ENCODE assay signal across 19 cellular contexts in genomic region chr9:120557205-120557604, GRCh38. TPM values are rescaled to one million over a fixed set of nuclear protein-coding genes. Genes with fewer than 3 reads are reported as not detected.
A peak's percentile ranks its signal among the peaks of the same experiment; 100 is the strongest.
DNase-seq lines count a peak whose midpoint lies in the region; ATAC-seq, FAIRE-seq and TF ChIP-seq lines count a peak whose summit lies in the region.
"Had no signal": no experiment of that assay in that cellular context is flagged by ENCODE, and none has a peak within 500 bp of the region (broad histone marks: within the 10 kb centered on the region; RNA-seq: fewer than 3 reads in every experiment).

No MANE protein-coding gene starts in this region.

- peaks cover 5% of the 10 kb centered on the region for H3K4me1 Mint-ChIP-seq in activated naive CD4-positive, alpha-beta T cell treated with anti-CD3 and anti-CD28 coated beads for 36 hours (ENCODE audit: low read depth)
- H3K4me1 Mint-ChIP-seq: GM23338 had no signal

- H3K9me2 ChIP-seq in Loucy (replicated peaks; ENCODE audit: low read depth, low read length), result no peaks in the 10 kb centered on the region

- H3K9me3 Mint-ChIP-seq in activated naive CD4-positive, alpha-beta T cell treated with anti-CD3 and anti-CD28 coated beads for 36 hours, result no peaks in the 10 kb centered on the region
- H3K9me3 Mint-ChIP-seq: CD4-positive, alpha-beta memory T cell; GM23338; HFFc6 had no signal

- WGBS in right lobe of liver (ENCODE audit: insufficient coverage, low coverage, low lambda C conversion rate, missing lambda C conversion rate), result 42% methylated on average over 1 of the region's 2 CpGs

- H3K27me3 ChIP-seq in Loucy (ENCODE audit: insufficient read depth, low read length, poor library complexity, severe bottlenecking) (no peaks in the 10 kb centered on the region), right lobe of liver (no peaks in the 10 kb centered on the region), gastrocnemius medialis (no peaks in the 10 kb centered on the region)

- DNase-seq in H54 (ENCODE audit: insufficient read length, low spot score) (no peak), right lobe of liver (peak in 1 of 3 donors; percentile 54), gastrocnemius medialis (no peak), NCI-H226 (no peak), NCI-H2107 treated with DMSO at 0.1 percent for 48 hours (lab: John Stamatoyannopoulos, UW; ENCODE audit: unreplicated experiment) (no peak)
- no peak for DNase-seq in activated naive CD4-positive, alpha-beta T cell treated with anti-CD3 and anti-CD28 coated beads for 36 hours
- DNase-seq: C1 segment of cervical spinal cord; Calu3; CD4-positive, alpha-beta memory T cell; COR-L47; DMS53; DMS79 treated with DMSO at 0.1 percent for 48 hours; GF-D8; HFFc6 had no signal

- H3K27ac ChIP-seq in right lobe of liver (no peak overlapping the region), gastrocnemius medialis (peak overlapping the region; percentile 26 to 85 (median 72))

- H3K27ac Mint-ChIP-seq in activated naive CD4-positive, alpha-beta T cell treated with anti-CD3 and anti-CD28 coated beads for 36 hours, result no peak overlapping the region
- H3K27ac Mint-ChIP-seq: CD4-positive, alpha-beta memory T cell; GM23338; HFFc6 had no signal

- H3K4me1 ChIP-seq in Loucy (ENCODE audit: insufficient read depth, low read length, poor library complexity, severe bottlenecking), result peaks cover 36% of the 10 kb centered on the region
- peaks cover 0 to 12% (median 0%) of the 10 kb centered on the region in 4 donors for H3K4me1 ChIP-seq in right lobe of liver
- H3K4me1 ChIP-seq in gastrocnemius medialis, result peaks cover 6 to 10% of the 10 kb centered on the region in 2 donors
- H3K4me1 ChIP-seq: HAP-1 had no signal

- peaks cover 37% of the 10 kb centered on the region for H3K36me3 Mint-ChIP-seq in activated naive CD4-positive, alpha-beta T cell treated with anti-CD3 and anti-CD28 coated beads for 36 hours (ENCODE audit: low read depth)

- intact Hi-C loops in right lobe of liver (cut with DNase I) (no loop called here), gastrocnemius medialis (cut with DNase I; ENCODE audit: low total_unique reads) (no loop called here)
- intact Hi-C loops in activated naive CD4-positive, alpha-beta T cell treated with anti-CD3 and anti-CD28 coated beads for 36 hours (cut with micrococcal nuclease), result no loop called here

- H3K27me3 Mint-ChIP-seq in activated naive CD4-positive, alpha-beta T cell treated with anti-CD3 and anti-CD28 coated beads for 36 hours (ENCODE audit: low read depth), result no peaks in the 10 kb centered on the region
- H3K27me3 Mint-ChIP-seq: CD4-positive, alpha-beta memory T cell had no signal

- peak overlapping the region; percentile 52 for H3K9ac ChIP-seq in Loucy (ENCODE audit: low read depth, low read length, poor library complexity, severe bottlenecking)

- peak overlapping the region; percentile 73 for H3K4me2 ChIP-seq in Loucy (ENCODE audit: low read depth, low read length, poor library complexity, severe bottlenecking)
- H3K4me2 ChIP-seq: GM23338 had no signal

- TF ChIP-seq CTCF in Loucy (conservative IDR thresholded peaks at IDR 0.05; ENCODE audit: low read length) (no peak), right lobe of liver (IDR thresholded peaks at IDR 0.05) (no peak), gastrocnemius medialis (IDR thresholded peaks at IDR 0.05 in 4 of 5, conservative IDR thresholded peaks at IDR 0.05 in 1 of 5) (no peak)

- no peak overlapping the region for H2AFZ ChIP-seq in Loucy (ENCODE audit: low read length)
- H2AFZ ChIP-seq: GM23338 had no signal

- ATAC-seq in right lobe of liver (peak; percentile 70 to 91 (median 84)), gastrocnemius medialis (peak in 1 of 2 donors; percentile 12)
- ATAC-seq: GM23338 had no signal

- H3K36me3 ChIP-seq in Loucy (ENCODE audit: insufficient read depth, low read length) (peaks cover 60% of the 10 kb centered on the region), right lobe of liver (no peaks in the 10 kb centered on the region), gastrocnemius medialis (no peaks in the 10 kb centered on the region)

- H3K4me3 Mint-ChIP-seq in activated naive CD4-positive, alpha-beta T cell treated with anti-CD3 and anti-CD28 coated beads for 36 hours, result no peak overlapping the region
- H3K4me3 Mint-ChIP-seq: CD4-positive, alpha-beta memory T cell; GM23338; HFFc6 had no signal

- FAIRE-seq in H54 (lab: Jason Lieb, UNC), result peak; percentile 6
- FAIRE-seq: GM12891, GM18507 had no signal

- CTCF ChIA-PET in activated naive CD4-positive, alpha-beta T cell treated with anti-CD3 and anti-CD28 coated beads for 36 hours (lab: Charles Lee), result no interaction called here

- H3K79me2 ChIP-seq in Loucy (ENCODE audit: insufficient read depth, low read length), result peaks cover 79% of the 10 kb centered on the region

- TF ChIP-seq POLR2A in H54 (IDR thresholded peaks at IDR 0.05; ENCODE audit: low read depth, low read length), result no peak
- TF ChIP-seq POLR2A in right lobe of liver (IDR thresholded peaks at IDR 0.05), result no peak
- no peak for TF ChIP-seq POLR2A in gastrocnemius medialis (IDR thresholded peaks at IDR 0.05)

- no peaks in the 10 kb centered on the region for H4K20me1 ChIP-seq in Loucy (ENCODE audit: insufficient read depth, low read length, poor library complexity, severe bottlenecking)

- H3K9me3 ChIP-seq in Loucy (ENCODE audit: insufficient read depth, low read depth, low read length) (no peaks in the 10 kb centered on the region), right lobe of liver (no peaks in the 10 kb centered on the region), gastrocnemius medialis (no peaks in the 10 kb centered on the region)
- H3K9me3 ChIP-seq: HAP-1 had no signal

- no peaks in the 10 kb centered on the region for H3F3A ChIP-seq in Loucy (ENCODE audit: low read depth)

- H3K4me3 ChIP-seq in Loucy (ENCODE audit: low read length, poor library complexity, severe bottlenecking) (peak overlapping the region; percentile 33), right lobe of liver (no peak overlapping the region), gastrocnemius medialis (no peak overlapping the region)
- H3K4me3 ChIP-seq: GM23338, HAP-1 had no signal

- in situ Hi-C loops in gastrocnemius medialis (cut with MboI; ENCODE audit: low sequenced_read_pairs in 4 of 4), result no loop called here

RNA-seq across cellular contexts. Expression of gene CDK5RAP2, which starts 22.8 kb away (rescaled TPM):
- 10 to 100 TPM; 25.9 to 61.6 (median 34.7) TPM for total RNA-seq in right lobe of liver
- 10 to 100 TPM; 57.4 to 86.3 (median 70.3) TPM for total RNA-seq in gastrocnemius medialis
- total RNA-seq in activated naive CD4-positive, alpha-beta T cell treated with anti-CD3 and anti-CD28 coated beads for 36 hours, result 10 to 100 TPM; 92.7 to 99.7 TPM

Comparison
In these comparisons a context has a peak if more than half of its experiments do, and no peak if none do; other contexts are left out.
1. H3K27ac ChIP-seq: peak in gastrocnemius medialis (4 of 4); none in right lobe of liver (0 of 3).